In the genomic region with DNA sequence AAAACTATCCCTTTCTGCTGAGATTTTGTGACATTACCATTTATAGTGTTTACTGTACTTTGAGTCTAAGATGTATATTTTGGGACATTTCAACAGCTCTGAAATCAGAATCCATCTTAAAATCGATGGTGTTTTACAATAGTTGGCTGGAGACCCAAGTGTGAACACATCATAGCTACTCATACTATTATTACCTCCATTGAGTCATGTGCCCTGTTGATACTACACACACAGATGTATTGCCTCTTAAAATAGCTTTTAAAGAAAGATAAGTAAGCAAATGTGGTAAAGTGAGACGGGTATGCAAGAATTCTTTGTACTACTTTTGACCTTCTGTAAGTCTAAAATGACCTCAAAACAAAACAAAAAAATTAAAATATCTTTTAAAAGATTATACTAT, we compare ENCODE assay signal across 24 cellular contexts. TPM values are rescaled to one million over a fixed set of nuclear protein-coding genes. Genes with fewer than 3 reads are reported as not detected.
A peak's percentile ranks its signal among the peaks of the same experiment; 100 is the strongest.
DNase-seq lines count a peak whose midpoint lies in the region; ATAC-seq and TF ChIP-seq lines count a peak whose summit lies in the region.
"Had no signal": no experiment of that assay in that cellular context is flagged by ENCODE, and none has a peak within 500 bp of the region (broad histone marks: within the 10 kb centered on the region; RNA-seq: fewer than 3 reads in every experiment).

No MANE protein-coding gene starts in this region.

- no peaks in the 10 kb centered on the region for H3K36me3 ChIP-seq in breast epithelium
- no peaks in the 10 kb centered on the region for H3K36me3 ChIP-seq in CD8-positive, alpha-beta memory T cell (ENCODE audit: insufficient read depth, low read length)
- H3K36me3 ChIP-seq: neutrophil, sigmoid colon, tibial artery had no signal

- no peaks in the 10 kb centered on the region for H3K27me3 Mint-ChIP-seq in MCF 10A (ENCODE audit: insufficient read depth, unreplicated experiment)
- no peaks in the 10 kb centered on the region for H3K27me3 Mint-ChIP-seq in CD8-positive, alpha-beta memory T cell
- H3K27me3 Mint-ChIP-seq: activated CD8-positive, alpha-beta memory T cell treated with anti-CD3 and anti-CD28 coated beads, Interleukin-2, amount 10 ng/mL, durations not matched to agents 7 days and 5 days; CD4-positive, alpha-beta T cell had no signal

- DNase-seq in MCF 10A (ENCODE audit: unreplicated experiment) = peak; percentile 21
- no peak for DNase-seq in breast epithelium (ENCODE audit: low spot score in 2 of 2)
- DNase-seq in dermis blood vessel endothelial cell = peak; percentile 20
- DNase-seq in right cardiac atrium = no peak
- DNase-seq in hippocampal formation (lab: John Stamatoyannopoulos, UW) = no peak
- no peak for DNase-seq in CD8-positive, alpha-beta memory T cell
- DNase-seq in NCI-H2171 (lab: John Stamatoyannopoulos, UW) = no peak
- DNase-seq: activated CD4-positive, alpha-beta T cell treated with anti-CD3 and anti-CD28 coated beads for 1 hour; activated CD8-positive, alpha-beta memory T cell treated with anti-CD3 and anti-CD28 coated beads, Interleukin-2, amount 10 ng/mL, durations not matched to agents 7 days and 5 days; activated effector memory CD4-positive, alpha-beta T cell treated with anti-CD3 and anti-CD28 coated beads, Interleukin-2, amount 50 U/mL, for 16 hours; aorta; CD4-positive, alpha-beta T cell; DND-41; MV-4-11; NCI-H2081 treated with DMSO at 0.1 percent for 48 hours; sigmoid colon; tibial artery had no signal

- H3K4me3 ChIP-seq in breast epithelium = no peak overlapping the region
- H3K4me3 ChIP-seq in right cardiac atrium (ENCODE audit: low read length) = peak overlapping the region; percentile 32
- H3K4me3 ChIP-seq in CD8-positive, alpha-beta memory T cell (ENCODE audit: low read length) = no peak overlapping the region
- H3K4me3 ChIP-seq: A549, sigmoid colon, tibial artery had no signal

- H3K27ac Mint-ChIP-seq in MCF 10A (ENCODE audit: low read depth, unreplicated experiment) = no peak overlapping the region
- H3K27ac Mint-ChIP-seq in CD8-positive, alpha-beta memory T cell = no peak overlapping the region
- H3K27ac Mint-ChIP-seq: activated CD8-positive, alpha-beta memory T cell treated with anti-CD3 and anti-CD28 coated beads, Interleukin-2, amount 10 ng/mL, durations not matched to agents 7 days and 5 days; CD4-positive, alpha-beta T cell; memory B cell; T-helper 1 cell treated with Interleukin-12 subunit alpha and Interleukin-12 subunit beta and Interleukin-4 antibody, amounts not matched to agents 30 μg/mL and 1 μg/mL, for 36 hours had no signal

- no TSS peak for BruUV-seq in MCF 10A (replicated peaks; lab: Mats Ljungman, UMichigan)

- peaks cover 11% of the 10 kb centered on the region for H3K4me1 Mint-ChIP-seq in MCF 10A (ENCODE audit: insufficient read depth, unreplicated experiment)
- peaks cover 2 to 14% (median 2%) of the 10 kb centered on the region in 3 donors for H3K4me1 Mint-ChIP-seq in CD8-positive, alpha-beta memory T cell
- H3K4me1 Mint-ChIP-seq: activated CD8-positive, alpha-beta memory T cell treated with anti-CD3 and anti-CD28 coated beads, Interleukin-2, amount 10 ng/mL, durations not matched to agents 7 days and 5 days had no signal

- peak; percentile 54 to 69 for ATAC-seq in right cardiac atrium
- no peak for ATAC-seq in HG03354 (IDR thresholded peaks at IDR 0.05; ENCODE audit: poor library complexity, severe bottlenecking, unreplicated experiment)
- ATAC-seq: A549; activated CD8-positive, alpha-beta memory T cell treated with anti-CD3 and anti-CD28 coated beads, Interleukin-2, amount 10 ng/mL, durations not matched to agents 7 days and 5 days had no signal

- no peaks in the 10 kb centered on the region for H3K9me3 ChIP-seq in breast epithelium
- H3K9me3 ChIP-seq in right cardiac atrium (ENCODE audit: control insufficient read depth, low read length) = no peaks in the 10 kb centered on the region
- H3K9me3 ChIP-seq in CD8-positive, alpha-beta memory T cell (ENCODE audit: low read length) = no peaks in the 10 kb centered on the region
- H3K9me3 ChIP-seq: A549, neutrophil, sigmoid colon, tibial artery had no signal

- no peak overlapping the region for H3K4me3 Mint-ChIP-seq in MCF 10A (ENCODE audit: unreplicated experiment)
- no peak overlapping the region for H3K4me3 Mint-ChIP-seq in CD8-positive, alpha-beta memory T cell
- H3K4me3 Mint-ChIP-seq: activated CD8-positive, alpha-beta memory T cell treated with anti-CD3 and anti-CD28 coated beads, Interleukin-2, amount 10 ng/mL, durations not matched to agents 7 days and 5 days; CD4-positive, alpha-beta T cell; memory B cell; T-helper 1 cell treated with Interleukin-12 subunit alpha and Interleukin-12 subunit beta and Interleukin-4 antibody, amounts not matched to agents 30 μg/mL and 1 μg/mL, for 36 hours had no signal

- 42% methylated on average over 2 of the region's 2 CpGs for WGBS in right cardiac atrium

- no peaks in the 10 kb centered on the region for H3K27me3 ChIP-seq in breast epithelium
- H3K27me3 ChIP-seq in right cardiac atrium (ENCODE audit: control insufficient read depth, insufficient read depth) = no peaks in the 10 kb centered on the region
- H3K27me3 ChIP-seq in CD8-positive, alpha-beta memory T cell (ENCODE audit: insufficient read depth, low read length, poor library complexity, severe bottlenecking) = no peaks in the 10 kb centered on the region
- H3K27me3 ChIP-seq: neutrophil, sigmoid colon, tibial artery had no signal

- CTCF ChIA-PET in MCF 10A (lab: Yijun Ruan, JAX) = interaction anchor here (0.7 to 1.0 kb wide), 4 partner anchors 36 to 307 kb away, joined by 3 to 4 read pairs (median 3); a partner anchor contains a TSS
- CTCF ChIA-PET in CD8-positive, alpha-beta memory T cell (lab: Charles Lee) = interaction anchor here (1.1 to 1.2 kb wide), 2 partner anchors 14 to 191 kb away, joined by 3 read pairs; no protein-coding TSS in a partner anchor

- H3K9me3 Mint-ChIP-seq in MCF 10A (ENCODE audit: unreplicated experiment) = no peaks in the 10 kb centered on the region
- H3K9me3 Mint-ChIP-seq in CD8-positive, alpha-beta memory T cell = no peaks in the 10 kb centered on the region
- H3K9me3 Mint-ChIP-seq: CD4-positive, alpha-beta T cell; memory B cell; T-helper 1 cell treated with Interleukin-12 subunit alpha and Interleukin-12 subunit beta and Interleukin-4 antibody, amounts not matched to agents 30 μg/mL and 1 μg/mL, for 36 hours had no signal

- H3K36me3 Mint-ChIP-seq in MCF 10A (ENCODE audit: insufficient read depth, unreplicated experiment) = no peaks in the 10 kb centered on the region
- peaks cover 0 to 2% (median 0%) of the 10 kb centered on the region in 3 donors for H3K36me3 Mint-ChIP-seq in CD8-positive, alpha-beta memory T cell
- H3K36me3 Mint-ChIP-seq: activated CD8-positive, alpha-beta memory T cell treated with anti-CD3 and anti-CD28 coated beads, Interleukin-2, amount 10 ng/mL, durations not matched to agents 7 days and 5 days; memory B cell had no signal

- TF ChIP-seq POLR2A in breast epithelium (IDR thresholded peaks at IDR 0.05) = no peak

- TF ChIP-seq CTCF in MCF 10A (IDR thresholded peaks at IDR 0.05; ENCODE audit: unreplicated experiment) = no peak
- no peak for TF ChIP-seq CTCF in breast epithelium (IDR thresholded peaks at IDR 0.05)

- H3K27ac ChIP-seq in breast epithelium (peak overlapping the region in 1 of 2 donors; percentile 69), right cardiac atrium (ENCODE audit: low read length) (no peak overlapping the region)
- no peak overlapping the region for H3K27ac ChIP-seq in CD8-positive, alpha-beta memory T cell (ENCODE audit: low read depth, low read length)
- H3K27ac ChIP-seq: A549, neutrophil, sigmoid colon, tibial artery had no signal

- POLR2A ChIA-PET in MCF 10A (lab: Yijun Ruan, JAX) = interaction anchor here (0.7 to 1.6 kb wide), 2 partner anchors 23 to 30 kb away, joined by 3 to 6 read pairs; a partner anchor contains a TSS
- POLR2A ChIA-PET in CD8-positive, alpha-beta memory T cell (lab: Charles Lee) = no interaction called here

- H3K4me1 ChIP-seq in breast epithelium (peaks cover 0 to 4% of the 10 kb centered on the region in 2 donors), right cardiac atrium (ENCODE audit: control insufficient read depth, insufficient read depth, low read length) (peaks cover 1% of the 10 kb centered on the region)
- H3K4me1 ChIP-seq in CD8-positive, alpha-beta memory T cell (ENCODE audit: insufficient read depth, low read length) = no peaks in the 10 kb centered on the region
- H3K4me1 ChIP-seq: A549, sigmoid colon, tibial artery had no signal

- intact Hi-C loops in MCF 10A (cut with micrococcal nuclease) = no loop called here
- intact Hi-C loops in breast epithelium (cut with DNase I; ENCODE audit: low total_unique reads) = no loop called here
- intact Hi-C loops in right cardiac atrium (cut with DNase I) = no loop called here

RNA-seq across cellular contexts. Expression of a gene that starts 6.7 kb away (rescaled TPM):
- not detected in 2 replicates for total RNA-seq in MCF 10A (2022)
- not detected for total RNA-seq in breast epithelium
- total RNA-seq in dermis blood vessel endothelial cell = not detected in 2 replicates
- total RNA-seq in right cardiac atrium = 100 to 1,000 TPM in 1 of 4 donors, 10 to 100 TPM in 3; 44.1 to 127 (median 62.9) TPM
- polyA plus RNA-seq in right cardiac atrium = 64.0 TPM
- total RNA-seq in CD8-positive, alpha-beta memory T cell = not detected
- polyA plus RNA-seq in CD8-positive, alpha-beta memory T cell = 0.14 TPM
- total RNA-seq: activated CD8-positive, alpha-beta memory T cell treated with anti-CD3 and anti-CD28 coated beads, Interleukin-2, amount 10 ng/mL, durations not matched to agents 7 days and 5 days; CD4-positive, alpha-beta T cell; fibroblast of villous mesenchyme; H1; sigmoid colon had no signal
- polyA plus RNA-seq: A549, aorta, H1 had no signal

RNA-seq across cellular contexts. Expression of a gene that starts 31.0 kb away (rescaled TPM):
- total RNA-seq in MCF 10A (2022) = 50.0 and 81.6 TPM in 2 replicates
- 100 to 1,000 TPM; 123 to 210 (median 174) TPM for total RNA-seq in breast epithelium
- 90.4 and 109 TPM in 2 replicates for total RNA-seq in dermis blood vessel endothelial cell
- 100 to 1,000 TPM; 162 to 233 (median 227) TPM for total RNA-seq in right cardiac atrium
- 261 TPM for polyA plus RNA-seq in right cardiac atrium
- 100 to 1,000 TPM; 121 to 124 TPM for total RNA-seq in CD8-positive, alpha-beta memory T cell
- 425 TPM for polyA plus RNA-seq in CD8-positive, alpha-beta memory T cell

RNA-seq across cellular contexts. Expression of a gene that starts 35.6 kb away (rescaled TPM):
- total RNA-seq in MCF 10A (2022) (41.1 and 57.8 TPM in 2 replicates), breast epithelium (10 to 100 TPM; 49.4 to 88.4 (median 69.2) TPM), dermis blood vessel endothelial cell (67.5 and 74.2 TPM in 2 replicates), right cardiac atrium (10 to 100 TPM; 63.8 to 67.5 (median 65.2) TPM)
- 51.4 TPM for polyA plus RNA-seq in right cardiac atrium
- 10 to 100 TPM; 76.6 to 89.5 TPM for total RNA-seq in CD8-positive, alpha-beta memory T cell
- polyA plus RNA-seq in CD8-positive, alpha-beta memory T cell = 42.6 TPM

Comparison
In these comparisons a context has a peak if more than half of its experiments do, and no peak if none do; other contexts are left out.
1. DNase-seq: peak in MCF 10A (single experiment) and dermis blood vessel endothelial cell (single experiment); none in breast epithelium (0 of 2), right cardiac atrium (0 of 3), hippocampal formation (0 of 2), CD8-positive, alpha-beta memory T cell (0 of 5) and NCI-H2171 (single experiment).
2. RNA of a gene that starts 6.7 kb away (total RNA-seq): 44.1 to 127 TPM in right cardiac atrium; not detected in MCF 10A, not detected in breast epithelium, not detected in dermis blood vessel endothelial cell and not detected in CD8-positive, alpha-beta memory T cell; every median in the first group is over 10 times any median in the second.